11 cellular contexts compared by ENCODE assay signal in genomic region chr12:78406776-78407335, GRCh38.
DNase-seq lines count a peak whose midpoint lies in the region; ATAC-seq and TF ChIP-seq lines count a peak whose summit lies in the region.
"Had no signal": no experiment of that assay in that cellular context is flagged by ENCODE, and none has a peak within 500 bp of the region (broad histone marks: within the 10 kb centered on the region; RNA-seq: fewer than 3 reads in every experiment).

No MANE protein-coding gene starts in this region.

- peak; percentile 6 for DNase-seq in GM06990 (ENCODE audit: extremely low read depth, insufficient read length)
- DNase-seq in adipocyte (ENCODE audit: low read depth): peak; percentile 36
- DNase-seq in NK-92 (lab: John Stamatoyannopoulos, UW; ENCODE audit: unreplicated experiment): no peak
- no peak for DNase-seq in CD8-positive, alpha-beta memory T cell
- no peak for DNase-seq in natural killer cell treated with Interleukin-12 subunit alpha and Interleukin-12 subunit beta and Interleukin-15 and Interleukin-18, amount 100 ng/mL, for 72 hours (ENCODE audit: low spot score)
- no peak for DNase-seq in AML-193 (lab: John Stamatoyannopoulos, UW)
- DNase-seq: activated CD8-positive, alpha-beta T cell treated with anti-CD3 and anti-CD28 coated beads, Interleukin-2, amount 10 ng/mL, durations not matched to agents 7 days and 5 days; MG63 had no signal

- no peaks in the 10 kb centered on the region for H3K4me1 Mint-ChIP-seq in CD8-positive, alpha-beta memory T cell
- H3K4me1 Mint-ChIP-seq in natural killer cell treated with Interleukin-12 subunit alpha and Interleukin-12 subunit beta and Interleukin-15 and Interleukin-18, amount 100 ng/mL, for 72 hours (ENCODE audit: low read depth in 2 of 2): no peaks in the 10 kb centered on the region

- POLR2A ChIA-PET in CD8-positive, alpha-beta memory T cell (lab: Charles Lee): no interaction called here

- CTCF ChIA-PET in CD8-positive, alpha-beta memory T cell (lab: Charles Lee): no interaction called here

- H3K4me1 ChIP-seq in adipocyte (ENCODE audit: control insufficient read depth, insufficient read depth, low read length): peaks cover 7% of the 10 kb centered on the region
- H3K4me1 ChIP-seq in CD8-positive, alpha-beta memory T cell (ENCODE audit: insufficient read depth, low read length): no peaks in the 10 kb centered on the region

- no peaks in the 10 kb centered on the region for H3K9me3 ChIP-seq in adipocyte (ENCODE audit: control insufficient read depth, low read length)
- no peaks in the 10 kb centered on the region for H3K9me3 ChIP-seq in CD8-positive, alpha-beta memory T cell (ENCODE audit: low read length)
- H3K9me3 ChIP-seq: MG63, thoracic aorta had no signal

- no peak overlapping the region for H3K4me3 Mint-ChIP-seq in CD8-positive, alpha-beta memory T cell
- no peak overlapping the region for H3K4me3 Mint-ChIP-seq in natural killer cell treated with Interleukin-12 subunit alpha and Interleukin-12 subunit beta and Interleukin-15 and Interleukin-18, amount 100 ng/mL, for 72 hours
- H3K4me3 Mint-ChIP-seq: activated CD8-positive, alpha-beta T cell treated with anti-CD3 and anti-CD28 coated beads, Interleukin-2, amount 10 ng/mL, durations not matched to agents 7 days and 5 days had no signal

- no peaks in the 10 kb centered on the region for H3K27me3 Mint-ChIP-seq in CD8-positive, alpha-beta memory T cell
- no peaks in the 10 kb centered on the region for H3K27me3 Mint-ChIP-seq in natural killer cell treated with Interleukin-12 subunit alpha and Interleukin-12 subunit beta and Interleukin-15 and Interleukin-18, amount 100 ng/mL, for 72 hours

- no peaks in the 10 kb centered on the region for H3K36me3 Mint-ChIP-seq in CD8-positive, alpha-beta memory T cell
- H3K36me3 Mint-ChIP-seq in natural killer cell treated with Interleukin-12 subunit alpha and Interleukin-12 subunit beta and Interleukin-15 and Interleukin-18, amount 100 ng/mL, for 72 hours: no peaks in the 10 kb centered on the region

- no peak overlapping the region for H3K27ac Mint-ChIP-seq in CD8-positive, alpha-beta memory T cell
- no peak overlapping the region for H3K27ac Mint-ChIP-seq in natural killer cell treated with Interleukin-12 subunit alpha and Interleukin-12 subunit beta and Interleukin-15 and Interleukin-18, amount 100 ng/mL, for 72 hours
- H3K27ac Mint-ChIP-seq: activated CD8-positive, alpha-beta T cell treated with anti-CD3 and anti-CD28 coated beads, Interleukin-2, amount 10 ng/mL, durations not matched to agents 7 days and 5 days had no signal

- no peak overlapping the region for H3K9ac ChIP-seq in adipocyte (ENCODE audit: low read length)

- no peaks in the 10 kb centered on the region for H3K36me3 ChIP-seq in GM06990 (ENCODE audit: control insufficient read depth, insufficient read depth, low read length)
- no peaks in the 10 kb centered on the region for H3K36me3 ChIP-seq in adipocyte (ENCODE audit: control insufficient read depth, insufficient read depth, low read length, severe bottlenecking)
- no peaks in the 10 kb centered on the region for H3K36me3 ChIP-seq in CD8-positive, alpha-beta memory T cell (ENCODE audit: insufficient read depth, low read length)
- H3K36me3 ChIP-seq: MG63, thoracic aorta had no signal

- no peak overlapping the region for H3K27ac ChIP-seq in CD8-positive, alpha-beta memory T cell (ENCODE audit: low read depth, low read length)
- H3K27ac ChIP-seq: thoracic aorta had no signal

- H3K27me3 ChIP-seq in GM06990 (replicated peaks; ENCODE audit: control insufficient read depth, insufficient read depth, low read length) (no peaks in the 10 kb centered on the region), adipocyte (replicated peaks; ENCODE audit: control insufficient read depth, insufficient read depth, low read length) (no peaks in the 10 kb centered on the region)
- no peaks in the 10 kb centered on the region for H3K27me3 ChIP-seq in CD8-positive, alpha-beta memory T cell (ENCODE audit: insufficient read depth, low read length, poor library complexity, severe bottlenecking)
- H3K27me3 ChIP-seq: MG63 had no signal

- TF ChIP-seq CTCF in GM06990 (IDR thresholded peaks at IDR 0.05; ENCODE audit: insufficient read depth, low read length, poor library complexity, severe bottlenecking): no peak

- no peak overlapping the region; the same call in 1 of the 2 replicates for H3K4me3 ChIP-seq in GM06990 (replicated peaks; ENCODE audit: low read depth, low read length)
- no peak overlapping the region for H3K4me3 ChIP-seq in adipocyte (ENCODE audit: low read length)
- H3K4me3 ChIP-seq in CD8-positive, alpha-beta memory T cell (ENCODE audit: low read length): no peak overlapping the region
- H3K4me3 ChIP-seq: MG63, thoracic aorta had no signal

- H3K9me3 Mint-ChIP-seq in CD8-positive, alpha-beta memory T cell: peaks cover 3 to 10% (median 7%) of the 10 kb centered on the region in 5 donors
- H3K9me3 Mint-ChIP-seq in natural killer cell treated with Interleukin-12 subunit alpha and Interleukin-12 subunit beta and Interleukin-15 and Interleukin-18, amount 100 ng/mL, for 72 hours: peaks cover 6% of the 10 kb centered on the region

- peak; percentile 88 for ATAC-seq in GM19463 (IDR thresholded peaks at IDR 0.05; ENCODE audit: unreplicated experiment)
- ATAC-seq in HG03097 (IDR thresholded peaks at IDR 0.05; ENCODE audit: low FRiP score, unreplicated experiment): peak; percentile 88
- ATAC-seq in natural killer cell treated with Interleukin-12 subunit alpha and Interleukin-12 subunit beta and Interleukin-15 and Interleukin-18, amount 100 ng/mL, for 72 hours: no peak
- ATAC-seq: activated CD8-positive, alpha-beta T cell treated with anti-CD3 and anti-CD28 coated beads, Interleukin-2, amount 10 ng/mL, durations not matched to agents 7 days and 5 days had no signal

Comparison
In these comparisons a context has a peak if more than half of its experiments do, and no peak if none do; other contexts are left out.
1. DNase-seq: peak in GM06990 (single experiment) and adipocyte (single experiment); none in NK-92 (single experiment), CD8-positive, alpha-beta memory T cell (0 of 5), natural killer cell treated with Interleukin-12 subunit alpha and Interleukin-12 subunit beta and Interleukin-15 and Interleukin-18, amount 100 ng/mL, for 72 hours (single experiment) and AML-193 (0 of 2).
2. ATAC-seq: peak in GM19463 (single experiment) and HG03097 (single experiment); none in natural killer cell treated with Interleukin-12 subunit alpha and Interleukin-12 subunit beta and Interleukin-15 and Interleukin-18, amount 100 ng/mL, for 72 hours (0 of 2).